Comparison of ENCODE assay signal across 26 cellular contexts in genomic region chr12:17975763-17976162, GRCh38.
DNase-seq lines count a peak whose midpoint lies in the region; ATAC-seq and TF ChIP-seq lines count a peak whose summit lies in the region.
"Had no signal": no experiment of that assay in that cellular context is flagged by ENCODE, and none has a peak within 500 bp of the region (broad histone marks: within the 10 kb centered on the region; RNA-seq: fewer than 3 reads in every experiment).

No MANE protein-coding gene starts in this region.

- peak; percentile 58 for DNase-seq in NCI-H2227 (lab: John Stamatoyannopoulos, UW; ENCODE audit: unreplicated experiment)
- DNase-seq in NCI-H2227 treated with DMSO at 0.1 percent for 48 hours (lab: John Stamatoyannopoulos, UW), result peak; percentile 74
- peak; percentile 53 for DNase-seq in esophagus muscularis mucosa (ENCODE audit: extremely low spot score)
- no peak for DNase-seq in MG63
- no peak for DNase-seq in AML-193 (lab: John Stamatoyannopoulos, UW)
- DNase-seq: 8988T; BE2C; C1 segment of cervical spinal cord; CD4-positive, alpha-beta memory T cell; CD4-positive, alpha-beta T cell; CD4-positive, CD25-positive, alpha-beta regulatory T cell; CD8-positive, alpha-beta memory T cell; CD8-positive, alpha-beta T cell; COR-L47; DMS 273 treated with DMSO at 0.1 percent for 48 hours; DMS153; DMS79; DMS79 treated with DMSO at 0.1 percent for 48 hours; DND-41 had no signal

- ATAC-seq in GM18519 (IDR thresholded peaks at IDR 0.05; ENCODE audit: low FRiP score, unreplicated experiment), result no peak
- ATAC-seq: CD8-positive, alpha-beta T cell had no signal

- intact Hi-C loops in esophagus muscularis mucosa (cut with DNase I), result no loop called here

- WGBS in esophagus muscularis mucosa, result 59% methylated on average over 1 of the region's 1 CpG

- no peak for TF ChIP-seq POLR2A in esophagus muscularis mucosa (IDR thresholded peaks at IDR 0.05; ENCODE audit: low read depth)

- no peaks in the 10 kb centered on the region for H3K36me3 ChIP-seq in esophagus muscularis mucosa
- H3K36me3 ChIP-seq in MG63, result no peaks in the 10 kb centered on the region
- H3K36me3 ChIP-seq: BE2C; BLaER1; BLaER1 treated with 17β-estradiol and CSF1 and Interleukin-3, amounts not matched to agents 10 nM and 100 nM had no signal

- no peaks in the 10 kb centered on the region for H3K4me1 ChIP-seq in esophagus muscularis mucosa
- H3K4me1 ChIP-seq: BE2C; BLaER1; BLaER1 treated with 17β-estradiol and CSF1 and Interleukin-3, amounts not matched to agents 10 nM and 100 nM; Caco-2 had no signal

- no peak overlapping the region for H3K27ac ChIP-seq in esophagus muscularis mucosa (replicated peaks in 1 of 4)
- H3K27ac ChIP-seq: 22Rv1; A549; BLaER1; BLaER1 treated with 17β-estradiol and CSF1 and Interleukin-3, amounts not matched to agents 10 nM and 100 nM; C4-2B had no signal

- TF ChIP-seq EP300 in esophagus muscularis mucosa (IDR thresholded peaks at IDR 0.05), result no peak

- H3K27me3 ChIP-seq in esophagus muscularis mucosa (no peaks in the 10 kb centered on the region), MG63 (peaks cover 3% of the 10 kb centered on the region)
- H3K27me3 ChIP-seq: BE2C; BLaER1; BLaER1 treated with 17β-estradiol and CSF1 and Interleukin-3, amounts not matched to agents 10 nM and 100 nM had no signal

- H3K9me3 ChIP-seq in esophagus muscularis mucosa (no peaks in the 10 kb centered on the region), MG63 (no peaks in the 10 kb centered on the region)
- H3K9me3 ChIP-seq: A549; BE2C; BLaER1; BLaER1 treated with 17β-estradiol and CSF1 and Interleukin-3, amounts not matched to agents 10 nM and 100 nM; Caco-2 had no signal

- no peak overlapping the region for H3K4me3 ChIP-seq in esophagus muscularis mucosa
- no peak overlapping the region for H3K4me3 ChIP-seq in MG63
- H3K4me3 ChIP-seq: A549; BLaER1; BLaER1 treated with 17β-estradiol and CSF1 and Interleukin-3, amounts not matched to agents 10 nM and 100 nM had no signal

- no peak for TF ChIP-seq CTCF in esophagus muscularis mucosa (IDR thresholded peaks at IDR 0.05)

Comparison
In these comparisons a context has a peak if more than half of its experiments do, and no peak if none do; other contexts are left out.
1. DNase-seq: peak in NCI-H2227 (single experiment), NCI-H2227 treated with DMSO at 0.1 percent for 48 hours (single experiment) and esophagus muscularis mucosa (single experiment); none in MG63 (single experiment) and AML-193 (0 of 2).